Comparison of ENCODE assay signal across 19 cellular contexts in genomic region chrX:147958316-147958715, GRCh38. TPM values are rescaled to one million over a fixed set of nuclear protein-coding genes. Genes with fewer than 3 reads are reported as not detected.
DNase-seq lines count a peak whose midpoint lies in the region; ATAC-seq, FAIRE-seq and TF ChIP-seq lines count a peak whose summit lies in the region.
"Had no signal": no experiment of that assay in that cellular context is flagged by ENCODE, and none has a peak within 500 bp of the region (broad histone marks: within the 10 kb centered on the region; RNA-seq: fewer than 3 reads in every experiment).

No MANE protein-coding gene starts in this region.

- ATAC-seq in GM19328 (IDR thresholded peaks at IDR 0.05; ENCODE audit: unreplicated experiment) = no peak
- ATAC-seq: activated naive CD8-positive, alpha-beta T cell treated with anti-CD3 and anti-CD28 coated beads, Interleukin-2, amount 50 U/mL, for 24 hours; activated T-cell treated with anti-CD3 and anti-CD28 coated beads, Interleukin-2, amount 50 U/mL, for 4 hours; left colon; upper lobe of right lung had no signal

- peak; percentile 64 for DNase-seq in EL
- peak; percentile 89 for DNase-seq in M059J (ENCODE audit: low read depth)
- DNase-seq in bronchial epithelial cell (ENCODE audit: low read depth) = peak; percentile 56
- peak; percentile 23 for DNase-seq in skeletal muscle cell (ENCODE audit: low read depth)
- no peak for DNase-seq in NOMO-1 treated with dmso at 0.1 percent for 144 hours (lab: John Stamatoyannopoulos, UW; ENCODE audit: unreplicated experiment)
- no peak for DNase-seq in NCI-H2196 treated with DMSO at 0.1 percent for 48 hours (lab: John Stamatoyannopoulos, UW; ENCODE audit: unreplicated experiment)
- DNase-seq: activated CD4-positive, alpha-beta T cell treated with anti-CD3 and anti-CD28 coated beads, Interleukin-2, amount 50 U/mL, for 4 hours; activated naive CD8-positive, alpha-beta T cell treated with anti-CD3 and anti-CD28 coated beads, Interleukin-2, amount 50 U/mL, for 24 hours; activated T-cell treated with anti-CD3 and anti-CD28 coated beads, Interleukin-2, amount 50 U/mL, for 4 hours; CD4-positive, alpha-beta T cell; left colon; NCI-H1105; NCI-H345; stimulated activated naive CD4-positive, alpha-beta T cell; upper lobe of right lung had no signal

- H3K36me3 ChIP-seq in bronchial epithelial cell (ENCODE audit: control insufficient read depth, insufficient read depth, low read length) = no peaks in the 10 kb centered on the region
- H3K36me3 ChIP-seq: upper lobe of right lung had no signal

- no peak for FAIRE-seq in bronchial epithelial cell (lab: Jason Lieb, UNC)

- H3K4me3 ChIP-seq in bronchial epithelial cell (ENCODE audit: low read depth, low read length) = no peak overlapping the region
- no peak overlapping the region for H3K4me3 ChIP-seq in skeletal muscle cell (ENCODE audit: low read depth, low read length)
- H3K4me3 ChIP-seq: hepatocyte, SK-N-MC, upper lobe of right lung had no signal

- no peak for TF ChIP-seq CTCF in bronchial epithelial cell (IDR thresholded peaks at IDR 0.05; ENCODE audit: insufficient read depth, low read length, severe bottlenecking)

- no peaks in the 10 kb centered on the region for H3K27me3 ChIP-seq in bronchial epithelial cell (ENCODE audit: control insufficient read depth, insufficient read depth, low read length)
- H3K27me3 ChIP-seq: hepatocyte, upper lobe of right lung had no signal

RNA-seq across cellular contexts. Expression of gene FMR1NB, which starts 22.8 kb away (rescaled TPM):
- not detected in 2 replicates for total RNA-seq in M059J (2014; rRNA removed; shearing (Covaris generic))
- not detected in 2 replicates for total RNA-seq in bronchial epithelial cell
- total RNA-seq: activated T-cell treated with anti-CD3 and anti-CD28 coated beads, Interleukin-2, amount 50 U/mL, for 4 hours; CD4-positive, alpha-beta T cell; cerebellum; hepatocyte; left colon; upper lobe of right lung had no signal

RNA-seq across cellular contexts. Expression of gene FMR1, which starts 46.6 kb away (rescaled TPM):
- total RNA-seq in M059J (2014; rRNA removed; shearing (Covaris generic)) = 40.0 and 60.7 TPM in 2 replicates
- total RNA-seq in bronchial epithelial cell = 22.9 and 39.7 TPM in 2 replicates

Comparison
In these comparisons a context has a peak if more than half of its experiments do, and no peak if none do; other contexts are left out.
1. DNase-seq: peak in EL (single experiment), M059J (single experiment), bronchial epithelial cell (single experiment) and skeletal muscle cell (single experiment); none in NOMO-1 treated with dmso at 0.1 percent for 144 hours (single experiment) and NCI-H2196 treated with DMSO at 0.1 percent for 48 hours (single experiment).